ENCODE assay signal across 8 cellular contexts in genomic region chr10:88728107-88728763, GRCh38. TPM values are rescaled to one million over a fixed set of nuclear protein-coding genes. Genes with fewer than 3 reads are reported as not detected.
DNase-seq lines count a peak whose midpoint lies in the region; ATAC-seq and TF ChIP-seq lines count a peak whose summit lies in the region.

No MANE protein-coding gene starts in this region.

- ATAC-seq in mucosa of descending colon (no peak), HG02938 (IDR thresholded peaks at IDR 0.05; ENCODE audit: unreplicated experiment) (no peak), GM18498 (IDR thresholded peaks at IDR 0.05; ENCODE audit: unreplicated experiment) (no peak), HG03025 (IDR thresholded peaks at IDR 0.05; ENCODE audit: low FRiP score, unreplicated experiment) (no peak), GM19324 (IDR thresholded peaks at IDR 0.05; ENCODE audit: low FRiP score, unreplicated experiment) (no peak)

- intact Hi-C loops in Caco-2 (cut with micrococcal nuclease; ENCODE audit: unreplicated experiment) (loop anchor here (5.0 kb wide), 1 partner anchor 41 kb away; no protein-coding TSS in a partner anchor), mucosa of descending colon (cut with DNase I, micrococcal nuclease) (no loop called here)
- intact Hi-C loops in activated naive CD4-positive, alpha-beta T cell treated with anti-CD3 and anti-CD28 coated beads for 36 hours (cut with micrococcal nuclease): loop anchor here (1.0 kb wide), 2 partner anchors 137 to 204 kb away; no protein-coding TSS in a partner anchor

- H3K27me3 ChIP-seq in Caco-2 (replicated peaks; ENCODE audit: control insufficient read depth, insufficient read depth, low read length) (no peaks in the 10 kb centered on the region), KMS-11 (ENCODE audit: insufficient read depth, low read depth) (no peaks in the 10 kb centered on the region)

- H3K4me3 ChIP-seq in Caco-2 (ENCODE audit: low read depth, low read length) (no peak overlapping the region), KMS-11 (IDR thresholded peaks at IDR 0.05; ENCODE audit: insufficient read depth, low read depth, low read length) (no peak overlapping the region), mucosa of descending colon (no peak overlapping the region)

- H3K36me3 ChIP-seq in Caco-2 (ENCODE audit: control insufficient read depth, insufficient read depth, low read length) (no peaks in the 10 kb centered on the region), KMS-11 (ENCODE audit: insufficient read depth) (no peaks in the 10 kb centered on the region), mucosa of descending colon (ENCODE audit: low read depth) (no peaks in the 10 kb centered on the region)

- H3K79me2 ChIP-seq in KMS-11 (ENCODE audit: insufficient read depth, low read depth): no peaks in the 10 kb centered on the region

- H3K4me1 ChIP-seq in Caco-2 (no peaks in the 10 kb centered on the region), KMS-11 (ENCODE audit: low read depth, poor library complexity, severe bottlenecking) (peaks cover 7% of the 10 kb centered on the region), mucosa of descending colon (ENCODE audit: low read depth) (no peaks in the 10 kb centered on the region)

- H3K9me3 ChIP-seq in Caco-2 (no peaks in the 10 kb centered on the region), mucosa of descending colon (no peaks in the 10 kb centered on the region)

- H3K4me2 ChIP-seq in KMS-11: no peak overlapping the region

- no peaks in the 10 kb centered on the region for H4K20me1 ChIP-seq in KMS-11 (ENCODE audit: insufficient read depth)

- no peak overlapping the region for H3K27ac Mint-ChIP-seq in Caco-2 (ENCODE audit: unreplicated experiment)
- no peak overlapping the region for H3K27ac Mint-ChIP-seq in activated naive CD4-positive, alpha-beta T cell treated with anti-CD3 and anti-CD28 coated beads for 36 hours

- peaks cover 8% of the 10 kb centered on the region for H3K27me3 Mint-ChIP-seq in Caco-2 (ENCODE audit: insufficient read depth, unreplicated experiment)
- peaks cover 7% of the 10 kb centered on the region for H3K27me3 Mint-ChIP-seq in activated naive CD4-positive, alpha-beta T cell treated with anti-CD3 and anti-CD28 coated beads for 36 hours (ENCODE audit: low read depth)

- POLR2A ChIA-PET in Caco-2 (lab: Charles Lee): no interaction called here

- no peaks in the 10 kb centered on the region for H3K9me3 Mint-ChIP-seq in Caco-2 (ENCODE audit: unreplicated experiment)
- H3K9me3 Mint-ChIP-seq in activated naive CD4-positive, alpha-beta T cell treated with anti-CD3 and anti-CD28 coated beads for 36 hours: no peaks in the 10 kb centered on the region

- TF ChIP-seq CTCF in Caco-2 (IDR thresholded peaks at IDR 0.05; ENCODE audit: insufficient read depth in 1 of 2, low read depth in 1 of 2, low read length in 1 of 2, severe bottlenecking in 1 of 2, unreplicated experiment in 1 of 2) (peak in 1 of 2 experiments; percentile 19), KMS-11 (conservative IDR thresholded peaks at IDR 0.05; ENCODE audit: low read depth, low read length) (0 out of 2 replicates have a peak, but pooled peaks have one; percentile 35), mucosa of descending colon (IDR thresholded peaks at IDR 0.05) (no peak)

- DNase-seq in Caco-2 (peak; percentile 34 to 48), mucosa of descending colon (peak in 2 of 3 donors; percentile 30 to 50)
- peak; percentile 68 for DNase-seq in activated naive CD4-positive, alpha-beta T cell treated with anti-CD3 and anti-CD28 coated beads for 36 hours

- H3K36me3 Mint-ChIP-seq in Caco-2 (ENCODE audit: insufficient read depth, unreplicated experiment): no peaks in the 10 kb centered on the region
- no peaks in the 10 kb centered on the region for H3K36me3 Mint-ChIP-seq in activated naive CD4-positive, alpha-beta T cell treated with anti-CD3 and anti-CD28 coated beads for 36 hours (ENCODE audit: low read depth)

- BruUV-seq in Caco-2 (replicated peaks; lab: Mats Ljungman, UMichigan): no TSS peak

- no peak overlapping the region for H3K4me3 Mint-ChIP-seq in Caco-2 (ENCODE audit: unreplicated experiment)
- no peak overlapping the region for H3K4me3 Mint-ChIP-seq in activated naive CD4-positive, alpha-beta T cell treated with anti-CD3 and anti-CD28 coated beads for 36 hours

- H3K9ac ChIP-seq in KMS-11: no peak overlapping the region

- no peak overlapping the region for H2AFZ ChIP-seq in KMS-11 (ENCODE audit: low read depth)

- no peak overlapping the region for H3K27ac ChIP-seq in KMS-11

- CTCF ChIA-PET in Caco-2 (lab: Charles Lee): no interaction called here
- CTCF ChIA-PET in activated naive CD4-positive, alpha-beta T cell treated with anti-CD3 and anti-CD28 coated beads for 36 hours (lab: Charles Lee): interaction anchor here (0.7 to 3.1 kb wide), 22 partner anchors 10 to 207 kb away, joined by 3 to 18 read pairs (median 4); no protein-coding TSS in a partner anchor

- no peaks in the 10 kb centered on the region for H3K4me1 Mint-ChIP-seq in Caco-2 (ENCODE audit: low read depth, unreplicated experiment)
- H3K4me1 Mint-ChIP-seq in activated naive CD4-positive, alpha-beta T cell treated with anti-CD3 and anti-CD28 coated beads for 36 hours (ENCODE audit: low read depth): peaks cover 2% of the 10 kb centered on the region

RNA-seq across cellular contexts. Expression of gene LIPK, which starts 22.2 kb away (rescaled TPM):
- total RNA-seq in Caco-2 (2022) (not detected in 2 replicates), mucosa of descending colon (not detected)
- total RNA-seq in activated naive CD4-positive, alpha-beta T cell treated with anti-CD3 and anti-CD28 coated beads for 36 hours: not detected

RNA-seq across cellular contexts. Expression of gene LIPN, which starts 31.6 kb away (rescaled TPM):
- not detected in 2 replicates for total RNA-seq in Caco-2 (2022)
- total RNA-seq in activated naive CD4-positive, alpha-beta T cell treated with anti-CD3 and anti-CD28 coated beads for 36 hours: not detected
- total RNA-seq in mucosa of descending colon: not detected

Comparison
In these comparisons a context has a peak if more than half of its experiments do, and no peak if none do; other contexts are left out.
1. intact Hi-C loops: an anchor here in Caco-2 (5.0 kb wide) and activated naive CD4-positive, alpha-beta T cell treated with anti-CD3 and anti-CD28 coated beads for 36 hours (1.0 kb wide); none called in mucosa of descending colon.